ENCODE assay signal across 19 cellular contexts in the genomic region with DNA sequence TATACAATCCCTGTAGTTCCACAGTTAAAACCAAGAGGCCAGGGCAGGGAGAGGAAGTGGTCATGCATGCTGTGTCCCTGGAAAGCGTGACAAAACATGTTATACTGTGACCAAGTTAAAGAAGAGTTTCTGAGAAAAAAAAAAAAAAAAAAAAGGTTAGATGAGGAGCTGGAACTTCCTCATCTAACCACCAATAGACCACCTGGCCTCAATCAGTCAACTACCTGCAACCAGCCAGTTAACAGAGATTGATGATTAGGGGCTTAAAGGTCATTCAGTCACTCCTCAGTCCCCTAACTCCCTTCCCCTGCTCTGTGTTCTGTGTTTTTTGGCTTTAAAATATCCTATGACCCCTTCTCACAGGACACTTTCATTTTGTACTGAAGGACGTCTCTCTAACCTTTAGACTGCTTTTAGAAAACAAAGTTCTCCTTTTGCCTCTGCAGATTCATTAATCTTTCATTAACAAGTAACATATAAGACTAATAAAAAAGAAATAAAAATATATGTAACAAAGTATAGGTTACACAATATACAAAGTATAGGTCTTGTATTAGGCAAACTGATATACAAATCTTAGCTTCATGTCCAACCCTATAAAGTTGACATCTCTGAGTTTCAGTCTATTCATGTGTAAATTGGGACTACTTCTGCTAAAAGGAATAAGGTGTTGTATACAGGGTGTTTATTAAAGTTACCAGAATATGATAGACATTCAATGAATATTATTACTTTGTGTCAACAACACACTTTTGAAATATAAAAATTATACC.
DNase-seq lines count a peak whose midpoint lies in the region; ATAC-seq and TF ChIP-seq lines count a peak whose summit lies in the region.
"Had no signal": no experiment of that assay in that cellular context is flagged by ENCODE, and none has a peak within 500 bp of the region (broad histone marks: within the 10 kb centered on the region; RNA-seq: fewer than 3 reads in every experiment).

No MANE protein-coding gene starts in this region.

- H3K4me1 Mint-ChIP-seq in nephron progenitor cell = peaks cover 9% of the 10 kb centered on the region
- H3K4me1 Mint-ChIP-seq: activated CD4-positive, alpha-beta T cell treated with anti-CD3 and anti-CD28 coated beads for 36 hours had no signal

- H3K4me3 Mint-ChIP-seq in nephron progenitor cell = no peak overlapping the region
- H3K4me3 Mint-ChIP-seq: activated CD4-positive, alpha-beta T cell treated with anti-CD3 and anti-CD28 coated beads for 36 hours; activated T-cell treated with anti-CD3 and anti-CD28 coated beads, Interleukin-2, amount 50 U/mL, for 72 hours; CD14-positive monocyte; T-cell had no signal

- no peaks in the 10 kb centered on the region for H3K36me3 Mint-ChIP-seq in nephron progenitor cell (ENCODE audit: low read depth)
- H3K36me3 Mint-ChIP-seq: CD14-positive monocyte, T-cell had no signal

- no peak for TF ChIP-seq CTCF in nephron progenitor cell (IDR thresholded peaks at IDR 0.05)

- peak overlapping the region; percentile 73 for H3K27ac Mint-ChIP-seq in nephron progenitor cell
- H3K27ac Mint-ChIP-seq: activated CD4-positive, alpha-beta T cell treated with anti-CD3 and anti-CD28 coated beads for 36 hours; activated T-cell treated with anti-CD3 and anti-CD28 coated beads, Interleukin-2, amount 50 U/mL, for 72 hours; CD14-positive monocyte; T-cell had no signal

- peak; percentile 2 for DNase-seq in nephron progenitor cell
- no peak for DNase-seq in NCI-H526 treated with DMSO at 0.1 percent for 48 hours (lab: John Stamatoyannopoulos, UW)
- DNase-seq in hippocampal formation (lab: John Stamatoyannopoulos, UW) = no peak
- no peak for DNase-seq in DMS 273 treated with DMSO at 0.1 percent for 48 hours (lab: John Stamatoyannopoulos, UW)
- DNase-seq: activated CD4-positive, alpha-beta T cell treated with anti-CD3 and anti-CD28 coated beads for 36 hours; activated T-cell treated with anti-CD3 and anti-CD28 coated beads, Interleukin-2, amount 50 U/mL, for 72 hours; amniotic stem cell; colonic mucosa; esophagus squamous epithelium; mesenchymal stem cell; NCI-H2171; nucleus accumbens; PC-3; T-cell had no signal

- ATAC-seq in GM19043 (IDR thresholded peaks at IDR 0.05; ENCODE audit: low read depth, unreplicated experiment) = peak; percentile 71
- peak; percentile 67 for ATAC-seq in HG02678 (IDR thresholded peaks at IDR 0.05; ENCODE audit: unreplicated experiment)
- peak; percentile 59 for ATAC-seq in HG03558 (IDR thresholded peaks at IDR 0.05; ENCODE audit: extremely low read depth, unreplicated experiment)
- ATAC-seq: activated CD4-positive, alpha-beta T cell treated with anti-CD3 and anti-CD28 coated beads for 36 hours; activated T-cell treated with anti-CD3 and anti-CD28 coated beads, Interleukin-2, amount 50 U/mL, for 72 hours; HCT116; PC-3; T-cell had no signal

- H3K9me3 Mint-ChIP-seq in nephron progenitor cell = no peaks in the 10 kb centered on the region
- H3K9me3 Mint-ChIP-seq: activated T-cell treated with anti-CD3 and anti-CD28 coated beads, Interleukin-2, amount 50 U/mL, for 72 hours; T-cell had no signal

- no peaks in the 10 kb centered on the region for H3K27me3 Mint-ChIP-seq in nephron progenitor cell (ENCODE audit: low read depth, poor library complexity)
- H3K27me3 Mint-ChIP-seq: activated CD4-positive, alpha-beta T cell treated with anti-CD3 and anti-CD28 coated beads for 36 hours; T-cell had no signal
